ENCODE assay signal across 1 cellular context in genomic region chr2:95158441-95158840, GRCh38.
TF ChIP-seq lines count a peak whose summit lies in the region.

No MANE protein-coding gene starts in this region.

TF ChIP-seq in GM12878, 131 proteins besides CTCF, POLR2A, EP300 and RAD21:
- TF ChIP-seq HDAC2 (IDR thresholded peaks at IDR 0.05) (no peak), PAX8 (IDR thresholded peaks at IDR 0.05) (no peak), RAD51 (IDR thresholded peaks at IDR 0.05) (no peak), ZZZ3 (IDR thresholded peaks at IDR 0.05; ENCODE audit: control insufficient read depth, insufficient read length, low read depth) (no peak), SUPT20H (IDR thresholded peaks at IDR 0.05; ENCODE audit: borderline replicate concordance, control insufficient read depth, low read depth, low read length) (no peak), E4F1 (IDR thresholded peaks at IDR 0.05; ENCODE audit: borderline replicate concordance, partially characterized antibody) (no peak), NFYA (IDR thresholded peaks at IDR 0.05; ENCODE audit: borderline replicate concordance, low read depth, low read length) (no peak), POLR2AphosphoS2 (IDR thresholded peaks at IDR 0.05; ENCODE audit: low read depth, low read length) (no peak), ZNF384 (IDR thresholded peaks at IDR 0.05; ENCODE audit: borderline replicate concordance, low read depth, low read length) (no peak), CEBPZ (IDR thresholded peaks at IDR 0.05; ENCODE audit: low read depth, low read length) (no peak), HDGF (IDR thresholded peaks at IDR 0.05) (no peak), ZNF622 (IDR thresholded peaks at IDR 0.05) (no peak), RFX5 (IDR thresholded peaks at IDR 0.05; ENCODE audit: low read depth, low read length) (no peak), SMAD1 (IDR thresholded peaks at IDR 0.05; ENCODE audit: low read depth, partially characterized antibody) (no peak), ZBTB40 (IDR thresholded peaks at IDR 0.05; ENCODE audit: borderline replicate concordance) (no peak), SRF (IDR thresholded peaks at IDR 0.05; ENCODE audit: low read depth in 2 of 2, low read length in 2 of 2) (no peak), ZBED1 (IDR thresholded peaks at IDR 0.05; ENCODE audit: borderline replicate concordance) (no peak), ELK1 (IDR thresholded peaks at IDR 0.05; ENCODE audit: low read depth, low read length) (no peak), CREM (IDR thresholded peaks at IDR 0.05; ENCODE audit: low read depth) (no peak), SKIL (IDR thresholded peaks at IDR 0.05; ENCODE audit: low read depth, poor library complexity, severe bottlenecking) (no peak)
TF ChIP-seq in GM12878: peak in this region for 0.
